ENCODE assay signal across 15 cellular contexts in the genomic region with DNA sequence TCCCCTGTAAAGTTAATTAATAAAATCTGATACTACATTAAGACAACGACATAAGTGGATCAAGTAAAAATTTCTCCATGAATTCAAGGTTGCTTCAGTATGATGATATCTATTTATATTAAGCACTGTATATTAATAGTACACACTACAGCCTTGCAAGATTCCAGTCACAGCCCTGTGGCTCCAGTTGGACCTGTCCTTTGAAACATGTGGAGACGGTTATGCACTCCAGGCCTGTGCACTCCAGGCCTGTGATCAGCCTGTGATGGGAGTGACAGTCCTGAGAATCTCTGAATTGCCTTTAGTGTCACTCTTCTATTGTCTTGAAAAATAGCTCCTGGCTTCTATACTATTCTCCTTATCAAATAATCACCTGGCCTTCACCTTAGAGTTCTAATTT.
A peak's percentile ranks its signal among the peaks of the same experiment; 100 is the strongest.
DNase-seq lines count a peak whose midpoint lies in the region; ATAC-seq and TF ChIP-seq lines count a peak whose summit lies in the region.
"Had no signal": no experiment of that assay in that cellular context is flagged by ENCODE, and none has a peak within 500 bp of the region (broad histone marks: within the 10 kb centered on the region; RNA-seq: fewer than 3 reads in every experiment).

No MANE protein-coding gene starts in this region.

- peaks cover 6% of the 10 kb centered on the region for H3K36me3 Mint-ChIP-seq in natural killer cell treated with Interleukin-12 subunit alpha and Interleukin-12 subunit beta and Interleukin-15 and Interleukin-18, amount 100 ng/mL, for 72 hours
- H3K36me3 Mint-ChIP-seq: CD8-positive, alpha-beta T cell had no signal

- intact Hi-C loops in left ventricle myocardium inferior (cut with micrococcal nuclease) = no loop called here
- intact Hi-C loops in left ventricle myocardium superior (cut with micrococcal nuclease) = no loop called here
- intact Hi-C loops in right cardiac atrium (cut with DNase I) = no loop called here

- H3K36me3 ChIP-seq in cardiac muscle cell (no peaks in the 10 kb centered on the region), left ventricle myocardium inferior (no peaks in the 10 kb centered on the region)
- H3K36me3 ChIP-seq: BLaER1 treated with 17β-estradiol and CSF1 and Interleukin-3, amounts not matched to agents 10 nM and 100 nM had no signal

- H3K9me3 ChIP-seq in cardiac muscle cell (ENCODE audit: low read depth) = no peaks in the 10 kb centered on the region
- no peaks in the 10 kb centered on the region for H3K9me3 ChIP-seq in left ventricle myocardium inferior (replicated peaks)
- no peaks in the 10 kb centered on the region for H3K9me3 ChIP-seq in right cardiac atrium (ENCODE audit: control insufficient read depth, low read length)
- H3K9me3 ChIP-seq: Caco-2 had no signal

- H3K4me1 ChIP-seq in cardiac muscle cell (ENCODE audit: low read depth) = peaks cover 17% of the 10 kb centered on the region
- H3K4me1 ChIP-seq in left ventricle myocardium inferior = no peaks in the 10 kb centered on the region
- H3K4me1 ChIP-seq in right cardiac atrium (ENCODE audit: control insufficient read depth, insufficient read depth, low read length) = no peaks in the 10 kb centered on the region
- H3K4me1 ChIP-seq: BLaER1 treated with 17β-estradiol and CSF1 and Interleukin-3, amounts not matched to agents 10 nM and 100 nM; Caco-2 had no signal

- 62% methylated on average over 2 of the region's 2 CpGs for WGBS in right cardiac atrium

- no peak overlapping the region for H3K27ac Mint-ChIP-seq in natural killer cell treated with Interleukin-12 subunit alpha and Interleukin-12 subunit beta and Interleukin-15 and Interleukin-18, amount 100 ng/mL, for 72 hours
- H3K27ac Mint-ChIP-seq: CD4-positive, alpha-beta T cell; CD8-positive, alpha-beta T cell had no signal

- no peak overlapping the region for H3K4me3 Mint-ChIP-seq in natural killer cell treated with Interleukin-12 subunit alpha and Interleukin-12 subunit beta and Interleukin-15 and Interleukin-18, amount 100 ng/mL, for 72 hours
- H3K4me3 Mint-ChIP-seq: CD4-positive, alpha-beta T cell; CD8-positive, alpha-beta T cell had no signal

- H3K4me1 Mint-ChIP-seq in natural killer cell treated with Interleukin-12 subunit alpha and Interleukin-12 subunit beta and Interleukin-15 and Interleukin-18, amount 100 ng/mL, for 72 hours (ENCODE audit: low read depth in 2 of 2) = no peaks in the 10 kb centered on the region

- ATAC-seq in left ventricle myocardium superior (peak; percentile 57), right cardiac atrium (no peak)
- no peak for ATAC-seq in natural killer cell treated with Interleukin-12 subunit alpha and Interleukin-12 subunit beta and Interleukin-15 and Interleukin-18, amount 100 ng/mL, for 72 hours
- ATAC-seq: CD8-positive, alpha-beta T cell had no signal

- peak in 1 of 2 donors; percentile 62 for DNase-seq in cardiac muscle cell (ENCODE audit: low read depth in 1 of 2, low spot score in 1 of 2)
- no peak for DNase-seq in left ventricle myocardium inferior
- no peak for DNase-seq in left ventricle myocardium superior
- DNase-seq in right cardiac atrium = no peak
- no peak for DNase-seq in natural killer cell treated with Interleukin-12 subunit alpha and Interleukin-12 subunit beta and Interleukin-15 and Interleukin-18, amount 100 ng/mL, for 72 hours (ENCODE audit: low spot score)
- DNase-seq: 8988T; ACHN; Caco-2; Calu3; CD4-positive, alpha-beta T cell; CD8-positive, alpha-beta T cell; DMS79 treated with DMSO at 0.1 percent for 48 hours; GF-D8 had no signal

- H3K27me3 Mint-ChIP-seq in natural killer cell treated with Interleukin-12 subunit alpha and Interleukin-12 subunit beta and Interleukin-15 and Interleukin-18, amount 100 ng/mL, for 72 hours = no peaks in the 10 kb centered on the region
- H3K27me3 Mint-ChIP-seq: CD4-positive, alpha-beta T cell had no signal

- H3K4me3 ChIP-seq in cardiac muscle cell = no peak overlapping the region
- no peak overlapping the region for H3K4me3 ChIP-seq in left ventricle myocardium inferior
- H3K4me3 ChIP-seq in right cardiac atrium (ENCODE audit: low read length) = no peak overlapping the region
- H3K4me3 ChIP-seq: BLaER1 treated with 17β-estradiol and CSF1 and Interleukin-3, amounts not matched to agents 10 nM and 100 nM had no signal

- TF ChIP-seq CTCF in cardiac muscle cell (IDR thresholded peaks at IDR 0.05; ENCODE audit: low read depth, low read length) (no peak), left ventricle myocardium inferior (IDR thresholded peaks at IDR 0.05; ENCODE audit: borderline replicate concordance) (no peak)

- peaks cover 23% of the 10 kb centered on the region for H3K9me3 Mint-ChIP-seq in natural killer cell treated with Interleukin-12 subunit alpha and Interleukin-12 subunit beta and Interleukin-15 and Interleukin-18, amount 100 ng/mL, for 72 hours
- H3K9me3 Mint-ChIP-seq: CD4-positive, alpha-beta T cell had no signal

- peak overlapping the region; percentile 17 for H3K27ac ChIP-seq in cardiac muscle cell
- no peak overlapping the region for H3K27ac ChIP-seq in left ventricle myocardium inferior (replicated peaks)
- no peak overlapping the region for H3K27ac ChIP-seq in right cardiac atrium (ENCODE audit: low read length)
- H3K27ac ChIP-seq: BLaER1 treated with 17β-estradiol and CSF1 and Interleukin-3, amounts not matched to agents 10 nM and 100 nM; C4-2B had no signal

- H3K27me3 ChIP-seq in cardiac muscle cell (no peaks in the 10 kb centered on the region), left ventricle myocardium inferior (ENCODE audit: low read depth) (no peaks in the 10 kb centered on the region), right cardiac atrium (ENCODE audit: control insufficient read depth, insufficient read depth) (no peaks in the 10 kb centered on the region)
- H3K27me3 ChIP-seq: BLaER1 treated with 17β-estradiol and CSF1 and Interleukin-3, amounts not matched to agents 10 nM and 100 nM had no signal
